Comparison of ENCODE assay signal across 13 cellular contexts in the genomic region with DNA sequence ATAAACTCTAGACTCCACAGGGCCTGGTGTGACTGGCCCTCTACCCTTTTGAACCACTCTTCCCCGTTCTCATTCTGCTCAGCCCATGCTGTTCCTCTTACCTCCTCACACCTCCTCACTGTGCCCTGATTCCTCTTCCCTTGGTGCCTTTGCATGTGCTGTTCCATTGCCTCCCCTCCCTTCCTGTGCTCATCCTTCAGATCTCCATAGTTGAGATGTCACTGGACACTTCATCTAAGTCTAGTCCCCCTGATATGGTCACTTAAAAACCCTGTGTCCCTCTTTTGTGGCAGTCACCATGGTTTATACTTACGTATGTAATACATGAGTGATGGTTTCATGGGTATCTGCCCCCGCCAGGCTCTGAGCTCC.
"Had no signal": no experiment of that assay in that cellular context is flagged by ENCODE, and none has a peak within 500 bp of the region (broad histone marks: within the 10 kb centered on the region; RNA-seq: fewer than 3 reads in every experiment).

No MANE protein-coding gene starts in this region.

- H3K4me1 ChIP-seq: vagina had no signal

- H3K36me3 ChIP-seq: heart left ventricle, vagina had no signal

- H3K4me3 ChIP-seq: heart left ventricle, mucosa of descending colon, vagina had no signal

- DNase-seq: activated B cell treated with CpG ODN at 0.5 μM for 24 hours; activated CD4-positive, alpha-beta T cell treated with anti-CD3 and anti-CD28 coated beads, Interleukin-2, amount 10 ng/mL, durations not matched to agents 7 days and 5 days; activated gamma-delta T cell treated with Interleukin-2 at 50 U/mL for 16 hours; amniotic stem cell; endodermal cell; heart left ventricle; mammary epithelial cell; mucosa of descending colon; naive thymus-derived CD8-positive, alpha-beta T cell; small intestine; stimulated activated CD4-positive, alpha-beta T cell treated with anti-CD3 and anti-CD28 coated beads, Interleukin-4, amount 100 ng/mL, for 24 hours; T-helper 2 cell had no signal

- H3K9me3 ChIP-seq: heart left ventricle, mucosa of descending colon, vagina had no signal

- ATAC-seq: naive thymus-derived CD8-positive, alpha-beta T cell had no signal

- H3K27me3 ChIP-seq: vagina had no signal

- H3K27ac ChIP-seq: vagina had no signal
